1 cellular context compared by ENCODE assay signal in genomic region chr13:26991508-26992181, GRCh38.
TF ChIP-seq lines count a peak whose summit lies in the region.

No MANE protein-coding gene starts in this region.

TF ChIP-seq in HepG2, 621 proteins besides CTCF, POLR2A, EP300 and RAD21 (continued from another document and continues in another):
- TF ChIP-seq NR2F6 (IDR thresholded peaks at IDR 0.05) (peak; percentile 38; the same call in 1 of the 2 replicates), NR2F6 (CRISPR knock-in tag; IDR thresholded peaks at IDR 0.05) (peak; percentile 59; the same call in 1 of the 2 replicates), ZNF629 (CRISPR knock-in tag; conservative IDR thresholded peaks at IDR 0.05) (peak; percentile 50), ZNF652 (CRISPR knock-in tag; IDR thresholded peaks at IDR 0.05; ENCODE audit: borderline replicate concordance, low read depth) (no peak), ZNF773 (CRISPR knock-in tag; IDR thresholded peaks at IDR 0.05; ENCODE audit: borderline replicate concordance) (no peak), ZNF576 (CRISPR knock-in tag; IDR thresholded peaks at IDR 0.05) (no peak), RERE (CRISPR knock-in tag; IDR thresholded peaks at IDR 0.05; ENCODE audit: low read depth) (peak; percentile 12; the same call in 1 of the 2 replicates), XRCC5 (optimal IDR thresholded peaks at IDR 0.05; ENCODE audit: low read length) (no peak), ESRRA (CRISPR knock-in tag; IDR thresholded peaks at IDR 0.05; ENCODE audit: low read depth) (peak; percentile 47), ZFYVE20 (CRISPR knock-in tag; IDR thresholded peaks at IDR 0.05; ENCODE audit: borderline replicate concordance, low read depth) (no peak), TEAD3 (CRISPR knock-in tag; optimal IDR thresholded peaks at IDR 0.05; ENCODE audit: borderline replicate concordance) (peak; percentile 60), SMAD3 (CRISPR knock-in tag; IDR thresholded peaks at IDR 0.05) (no peak), PPARG (CRISPR knock-in tag; conservative IDR thresholded peaks at IDR 0.05) (peak; percentile 66), ZNF512 (CRISPR knock-in tag; IDR thresholded peaks at IDR 0.05) (no peak), SP140L (CRISPR knock-in tag; IDR thresholded peaks at IDR 0.05; ENCODE audit: borderline replicate concordance) (no peak), MXD4 (CRISPR knock-in tag; IDR thresholded peaks at IDR 0.05) (no peak), ZSCAN12 (CRISPR knock-in tag; IDR thresholded peaks at IDR 0.05) (no peak), CEBPG (CRISPR knock-in tag; IDR thresholded peaks at IDR 0.05) (peak; percentile 46), GMEB1 (CRISPR knock-in tag; IDR thresholded peaks at IDR 0.05; ENCODE audit: borderline replicate concordance) (peak; percentile 59; the same call in 1 of the 2 replicates), HNRNPK (IDR thresholded peaks at IDR 0.05; ENCODE audit: low read depth, low read length, poor library complexity, severe bottlenecking) (no peak), PATZ1 (CRISPR knock-in tag; IDR thresholded peaks at IDR 0.05) (peak; percentile 74), ATRX (CRISPR knock-in tag; IDR thresholded peaks at IDR 0.05; ENCODE audit: borderline replicate concordance) (no peak), NFYB (CRISPR knock-in tag; IDR thresholded peaks at IDR 0.05) (no peak), ZNF292 (CRISPR knock-in tag; IDR thresholded peaks at IDR 0.05; ENCODE audit: borderline replicate concordance, low read depth) (peak; percentile 37; the same call in 1 of the 2 replicates), STAT6 (CRISPR knock-in tag; IDR thresholded peaks at IDR 0.05; ENCODE audit: borderline replicate concordance) (0 out of 2 replicates have a peak, but pooled peaks have one; percentile 30), NFE2L2 (IDR thresholded peaks at IDR 0.05; ENCODE audit: low read length) (0 out of 2 replicates have a peak, but pooled peaks have one; percentile 12), ZEB1 (IDR thresholded peaks at IDR 0.05; ENCODE audit: insufficient replicate concordance, low read depth) (no peak), FOXK2 (IDR thresholded peaks at IDR 0.05) (peak; percentile 90), REL (CRISPR knock-in tag; conservative IDR thresholded peaks at IDR 0.05) (no peak), ZNF441 (CRISPR knock-in tag; IDR thresholded peaks at IDR 0.05; ENCODE audit: borderline replicate concordance) (no peak), E2F5 (CRISPR knock-in tag; conservative IDR thresholded peaks at IDR 0.05) (no peak; the same call in 1 of the 2 replicates), ZNF276 (CRISPR knock-in tag; IDR thresholded peaks at IDR 0.05; ENCODE audit: low read depth) (no peak), ZNF800 (CRISPR knock-in tag; IDR thresholded peaks at IDR 0.05) (peak; percentile 43; the same call in 1 of the 2 replicates), ZNF468 (CRISPR knock-in tag; IDR thresholded peaks at IDR 0.05) (no peak), ZNF572 (CRISPR knock-in tag; IDR thresholded peaks at IDR 0.05) (0 out of 2 replicates have a peak, but pooled peaks have one; percentile 70)
